10 cellular contexts compared by ENCODE assay signal in genomic region chr1:116503535-116504307, GRCh38.
A peak's percentile ranks its signal among the peaks of the same experiment; 100 is the strongest.
DNase-seq lines count a peak whose midpoint lies in the region; ATAC-seq, FAIRE-seq and TF ChIP-seq lines count a peak whose summit lies in the region.
"Had no signal": no experiment of that assay in that cellular context is flagged by ENCODE, and none has a peak within 500 bp of the region (broad histone marks: within the 10 kb centered on the region; RNA-seq: fewer than 3 reads in every experiment).

No MANE protein-coding gene starts in this region.

- no peak overlapping the region for H3K27ac Mint-ChIP-seq in MCF 10A (ENCODE audit: low read depth, unreplicated experiment)
- H3K27ac Mint-ChIP-seq in T-helper 2 cell treated with Interferon-gamma antibody and Interleukin-4, amounts not matched to agents 5 μg/mL and 100 μg/mL, for 36 hours: peak overlapping the region; percentile 94

- no TSS peak for BruUV-seq in MCF 10A (replicated peaks; lab: Mats Ljungman, UMichigan)

- 59 to 80% methylated on average over 7 of the region's 7 CpGs for WGBS in heart right ventricle, 2 donors

- intact Hi-C loops in breast epithelium (cut with DNase I; ENCODE audit: low total_unique reads) (loop anchor here (5.0 kb wide), 1 partner anchor 366 kb away; no protein-coding TSS in a partner anchor), MCF 10A (cut with micrococcal nuclease) (no loop called here), heart right ventricle (cut with DNase I) (no loop called here), vagina (cut with DNase I) (no loop called here)

- peaks cover 19% of the 10 kb centered on the region for H3K4me1 Mint-ChIP-seq in MCF 10A (ENCODE audit: insufficient read depth, unreplicated experiment)
- peaks cover 76% of the 10 kb centered on the region for H3K4me1 Mint-ChIP-seq in T-helper 2 cell treated with Interferon-gamma antibody and Interleukin-4, amounts not matched to agents 5 μg/mL and 100 μg/mL, for 36 hours (ENCODE audit: low read depth)

- no peak for TF ChIP-seq CTCF in breast epithelium (IDR thresholded peaks at IDR 0.05)
- no peak for TF ChIP-seq CTCF in MCF 10A (IDR thresholded peaks at IDR 0.05; ENCODE audit: unreplicated experiment)
- no peak for TF ChIP-seq CTCF in heart right ventricle (IDR thresholded peaks at IDR 0.05)
- no peak for TF ChIP-seq CTCF in vagina (IDR thresholded peaks at IDR 0.05)

- no peaks in the 10 kb centered on the region for H3K27me3 ChIP-seq in breast epithelium
- H3K27me3 ChIP-seq in heart right ventricle: no peaks in the 10 kb centered on the region
- no peaks in the 10 kb centered on the region for H3K27me3 ChIP-seq in vagina
- no peaks in the 10 kb centered on the region for H3K27me3 ChIP-seq in SJCRH30

- H3K9me3 Mint-ChIP-seq in MCF 10A (ENCODE audit: unreplicated experiment): no peaks in the 10 kb centered on the region
- H3K9me3 Mint-ChIP-seq in T-helper 2 cell treated with Interferon-gamma antibody and Interleukin-4, amounts not matched to agents 5 μg/mL and 100 μg/mL, for 36 hours: no peaks in the 10 kb centered on the region

- H3K4me3 ChIP-seq in breast epithelium: no peak overlapping the region
- no peak overlapping the region for H3K4me3 ChIP-seq in heart right ventricle
- no peak overlapping the region for H3K4me3 ChIP-seq in vagina
- H3K4me3 ChIP-seq in SJCRH30: no peak overlapping the region

- H3K27me3 Mint-ChIP-seq in MCF 10A (ENCODE audit: insufficient read depth, unreplicated experiment): no peaks in the 10 kb centered on the region
- no peaks in the 10 kb centered on the region for H3K27me3 Mint-ChIP-seq in T-helper 2 cell treated with Interferon-gamma antibody and Interleukin-4, amounts not matched to agents 5 μg/mL and 100 μg/mL, for 36 hours (ENCODE audit: low read depth)

- POLR2A ChIA-PET in MCF 10A (lab: Yijun Ruan, JAX): no interaction called here

- H3K4me1 ChIP-seq in breast epithelium (no peaks in the 10 kb centered on the region), heart right ventricle (peaks cover 0 to 77% (median 20%) of the 10 kb centered on the region in 9 donors), vagina (peaks cover 25% of the 10 kb centered on the region), SJCRH30 (no peaks in the 10 kb centered on the region)

- H3K9me3 ChIP-seq in breast epithelium (no peaks in the 10 kb centered on the region), heart right ventricle (no peaks in the 10 kb centered on the region), vagina (no peaks in the 10 kb centered on the region), SJCRH30 (replicated peaks) (no peaks in the 10 kb centered on the region)

- FAIRE-seq in H54 (lab: Jason Lieb, UNC): no peak
- FAIRE-seq: endometrium had no signal

- H3K27ac ChIP-seq in breast epithelium (peak overlapping the region; percentile 37 to 55), heart right ventricle (peak overlapping the region in 9 of 10 donors; percentile 27 to 93 (median 60)), vagina (peak overlapping the region; percentile 10), SJCRH30 (no peak overlapping the region)
- H3K27ac ChIP-seq: C4-2B had no signal

- H3K36me3 ChIP-seq in breast epithelium: no peaks in the 10 kb centered on the region
- H3K36me3 ChIP-seq in heart right ventricle: no peaks in the 10 kb centered on the region
- no peaks in the 10 kb centered on the region for H3K36me3 ChIP-seq in vagina
- H3K36me3 ChIP-seq in SJCRH30: no peaks in the 10 kb centered on the region

- DNase-seq in breast epithelium (ENCODE audit: low spot score in 2 of 2) (no peak), MCF 10A (ENCODE audit: unreplicated experiment) (no peak), heart right ventricle (peak in 1 of 2 donors; percentile 44), vagina (ENCODE audit: extremely low spot score in 2 of 2) (peak in 1 of 2 donors; percentile 77), SJCRH30 (no peak), H54 (ENCODE audit: insufficient read length, low spot score) (no peak)
- DNase-seq in T-helper 2 cell treated with Interferon-gamma antibody and Interleukin-4, amounts not matched to agents 5 μg/mL and 100 μg/mL, for 36 hours (ENCODE audit: low spot score): no peak

- TF ChIP-seq POLR2A in breast epithelium (IDR thresholded peaks at IDR 0.05) (no peak), vagina (IDR thresholded peaks at IDR 0.05) (no peak), H54 (IDR thresholded peaks at IDR 0.05; ENCODE audit: low read depth, low read length) (no peak)

- ATAC-seq in heart right ventricle: peak; percentile 19 to 76 (median 44)
- ATAC-seq in HG02798 (IDR thresholded peaks at IDR 0.05; ENCODE audit: poor library complexity, unreplicated experiment): no peak

- CTCF ChIA-PET in MCF 10A (lab: Yijun Ruan, JAX): interaction anchor here (0.8 to 2.9 kb wide), 6 partner anchors 15 to 365 kb away, joined by 3 to 18 read pairs (median 4); no protein-coding TSS in a partner anchor

- H3K4me3 Mint-ChIP-seq in MCF 10A (ENCODE audit: unreplicated experiment): no peak overlapping the region
- peak overlapping the region; percentile 72 for H3K4me3 Mint-ChIP-seq in T-helper 2 cell treated with Interferon-gamma antibody and Interleukin-4, amounts not matched to agents 5 μg/mL and 100 μg/mL, for 36 hours

- H3K36me3 Mint-ChIP-seq in MCF 10A (ENCODE audit: insufficient read depth, unreplicated experiment): no peaks in the 10 kb centered on the region
- peaks cover 19% of the 10 kb centered on the region for H3K36me3 Mint-ChIP-seq in T-helper 2 cell treated with Interferon-gamma antibody and Interleukin-4, amounts not matched to agents 5 μg/mL and 100 μg/mL, for 36 hours (ENCODE audit: low read depth)
